In genomic region chr2:191516260-191516659, GRCh38 we compare ENCODE assay signal across 24 cellular contexts.
DNase-seq lines count a peak whose midpoint lies in the region; ATAC-seq, FAIRE-seq and TF ChIP-seq lines count a peak whose summit lies in the region.
"Had no signal": no experiment of that assay in that cellular context is flagged by ENCODE, and none has a peak within 500 bp of the region (broad histone marks: within the 10 kb centered on the region; RNA-seq: fewer than 3 reads in every experiment).

No MANE protein-coding gene starts in this region.

- no peak overlapping the region for H2BK15ac ChIP-seq in IMR-90 (ENCODE audit: low read depth, low read length)

- TF ChIP-seq CTCF in IMR-90 (conservative IDR thresholded peaks at IDR 0.05; ENCODE audit: low read depth, low read length): no peak
- no peak for TF ChIP-seq CTCF in breast epithelium (IDR thresholded peaks at IDR 0.05)

- H3K27me3 ChIP-seq in IMR-90 (ENCODE audit: control insufficient read depth, insufficient read depth, low read length) (no peaks in the 10 kb centered on the region; the same call in 1 of the 2 replicates), adipocyte (replicated peaks; ENCODE audit: control insufficient read depth, insufficient read depth, low read length) (no peaks in the 10 kb centered on the region), small intestine (ENCODE audit: control insufficient read depth in 2 of 2, insufficient read depth in 2 of 2, low read length in 2 of 2) (no peaks in the 10 kb centered on the region), breast epithelium (no peaks in the 10 kb centered on the region)
- H3K27me3 ChIP-seq: MG63 had no signal

- H3K18ac ChIP-seq in IMR-90 (ENCODE audit: low read depth, low read length): no peak overlapping the region; the same call in 1 of the 2 replicates

- H4K8ac ChIP-seq in IMR-90 (ENCODE audit: low read depth in 2 of 2, low read length in 2 of 2): no peak overlapping the region

- H3K56ac ChIP-seq in IMR-90 (ENCODE audit: extremely low read depth, insufficient read depth, low read length): no peak overlapping the region

- H3K9ac ChIP-seq in IMR-90 (ENCODE audit: low read depth, low read length) (no peak overlapping the region), adipocyte (ENCODE audit: low read length) (no peak overlapping the region)

- no peak overlapping the region for H2BK5ac ChIP-seq in IMR-90 (ENCODE audit: low read depth, low read length, poor library complexity, severe bottlenecking)

- intact Hi-C loops in IMR-90 (cut with micrococcal nuclease): no loop called here
- intact Hi-C loops in breast epithelium (cut with DNase I; ENCODE audit: low total_unique reads): loop anchor here (10.0 kb wide), 1 partner anchor 341 kb away; no protein-coding TSS in a partner anchor

- FAIRE-seq in small intestine (lab: Jason Lieb, UNC): no peak
- FAIRE-seq: GM12892, H54 had no signal

- H4K5ac ChIP-seq in IMR-90 (ENCODE audit: low read depth, low read length): no peak overlapping the region

- BruUV-seq in IMR-90 (replicated peaks; lab: Mats Ljungman, UMichigan): no TSS peak

- POLR2A ChIA-PET in IMR-90 (lab: Charles Lee; ENCODE audit: unreplicated experiment): no interaction called here

- H2AFZ ChIP-seq in IMR-90 (replicated peaks; ENCODE audit: low read length, poor library complexity): no peak overlapping the region
- H2AFZ ChIP-seq: PC-9 had no signal

- H4K20me1 ChIP-seq in IMR-90 (ENCODE audit: insufficient read depth, low read length): no peaks in the 10 kb centered on the region

- no peak overlapping the region for H3K4ac ChIP-seq in IMR-90 (ENCODE audit: low read depth, low read length)

- DNase-seq in IMR-90: no peak
- no peak for DNase-seq in adipocyte (ENCODE audit: low read depth)
- DNase-seq in left lobe of liver (ENCODE audit: low spot score): no peak
- DNase-seq in small intestine: peak; percentile 24
- no peak for DNase-seq in stimulated activated CD4-positive, alpha-beta T cell treated with anti-CD3 and anti-CD28 coated beads, Interleukin-4, amount 100 ng/mL, for 24 hours
- DNase-seq in breast epithelium (ENCODE audit: low spot score in 2 of 2): no peak
- DNase-seq in cortex of kidney (lab: John Stamatoyannopoulos, UW): no peak
- DNase-seq: Calu3, DMS153, DND-41, KBM-7, MG63, NCI-H1105 treated with DMSO at 0.1 percent for 48 hours, NCI-H146, NCI-H2029, NCI-H446, NCI-H524 treated with DMSO at 0.1 percent for 48 hours, NCI-H774, PC-9, RPMI8226, SHP77, SW 1271 had no signal

- dilution Hi-C loops in IMR-90 (cut with HindIII; ENCODE audit: low sequenced_read_pairs, unreplicated experiment): no loop called here

- H4K91ac ChIP-seq in IMR-90 (ENCODE audit: insufficient read depth, low read depth, low read length): no peak overlapping the region

- H3K23ac ChIP-seq in IMR-90 (ENCODE audit: low read depth, low read length): no peak overlapping the region

- H3K36me3 ChIP-seq in IMR-90 (ENCODE audit: control insufficient read depth, insufficient read depth, low read length): no peaks in the 10 kb centered on the region
- no peaks in the 10 kb centered on the region for H3K36me3 ChIP-seq in adipocyte (ENCODE audit: control insufficient read depth, insufficient read depth, low read length, severe bottlenecking)
- H3K36me3 ChIP-seq in small intestine (ENCODE audit: control insufficient read depth in 2 of 2, insufficient read depth in 2 of 2, low read length in 2 of 2): no peaks in the 10 kb centered on the region
- no peaks in the 10 kb centered on the region for H3K36me3 ChIP-seq in breast epithelium
- H3K36me3 ChIP-seq: MG63 had no signal

- H2BK20ac ChIP-seq in IMR-90 (ENCODE audit: low read depth, low read length): no peak overlapping the region

- H2AK9ac ChIP-seq in IMR-90 (replicated peaks; ENCODE audit: low read depth, low read length, poor library complexity): no peak overlapping the region

- no peaks in the 10 kb centered on the region for H3K9me1 ChIP-seq in IMR-90 (ENCODE audit: insufficient read depth, low read length)

- TF ChIP-seq RAD21 in IMR-90 (IDR thresholded peaks at IDR 0.05; ENCODE audit: low read length): no peak

- WGBS in IMR-90 (ENCODE audit: extremely low coverage in 2 of 2, insufficient read length in 1 of 2), 2 experiments: no CpG with 5 or more reads among the region's 4 CpGs
- WGBS in small intestine, 3 donors: 33 to 64% (median 48%) methylated on average over 4 of the region's 4 CpGs

- 0 out of 2 replicates have a peak, but pooled peaks have one; percentile 28 for ATAC-seq in IMR-90 (ENCODE audit: low read depth)
- ATAC-seq in left lobe of liver: peak; percentile 23

- CTCF ChIA-PET in IMR-90 (lab: Yijun Ruan, JAX): no interaction called here

- H3K79me1 ChIP-seq in IMR-90 (ENCODE audit: low read depth in 1 of 2, low read length in 2 of 2): no peaks in the 10 kb centered on the region

- H3K9me3 ChIP-seq in IMR-90 (ENCODE audit: control insufficient read depth, insufficient read depth, low read length): no peaks in the 10 kb centered on the region
- no peaks in the 10 kb centered on the region for H3K9me3 ChIP-seq in adipocyte (ENCODE audit: control insufficient read depth, low read length)
- no peaks in the 10 kb centered on the region for H3K9me3 ChIP-seq in small intestine (ENCODE audit: control insufficient read depth, low read depth)
- H3K9me3 ChIP-seq in breast epithelium: no peaks in the 10 kb centered on the region
- H3K9me3 ChIP-seq: MG63 had no signal

- no peak overlapping the region for H2BK120ac ChIP-seq in IMR-90 (ENCODE audit: low read depth, low read length)

- in situ Hi-C loops in IMR-90 (cut with MboI; ENCODE audit: low sequenced_read_pairs): no loop called here

- no peak overlapping the region for H3K14ac ChIP-seq in IMR-90 (replicated peaks; ENCODE audit: low read depth, low read length)

- H3K27ac ChIP-seq in IMR-90 (ENCODE audit: insufficient read depth, low read length): no peak overlapping the region
- no peak overlapping the region for H3K27ac ChIP-seq in small intestine (ENCODE audit: low read depth in 1 of 2, low read length in 1 of 2)
- H3K27ac ChIP-seq in breast epithelium: no peak overlapping the region
- H3K27ac ChIP-seq: PC-9 had no signal

- peaks cover 6% of the 10 kb centered on the region for H3K4me1 ChIP-seq in IMR-90 (ENCODE audit: control insufficient read depth, insufficient read depth, low read length)
- peaks cover 9% of the 10 kb centered on the region for H3K4me1 ChIP-seq in adipocyte (ENCODE audit: control insufficient read depth, insufficient read depth, low read length)
- H3K4me1 ChIP-seq in small intestine (ENCODE audit: control insufficient read depth in 2 of 2, insufficient read depth in 1 of 2, low read depth in 1 of 2, low read length in 1 of 2): peaks cover 0 to 2% of the 10 kb centered on the region in 2 donors
- H3K4me1 ChIP-seq in breast epithelium: no peaks in the 10 kb centered on the region

- no peak overlapping the region for H3K4me3 ChIP-seq in IMR-90 (ENCODE audit: insufficient read depth, low read depth, low read length)
- H3K4me3 ChIP-seq in adipocyte (ENCODE audit: low read length): peak overlapping the region; percentile 38
- no peak overlapping the region for H3K4me3 ChIP-seq in small intestine (ENCODE audit: low read depth in 1 of 2, low read length in 2 of 2)
- no peak overlapping the region for H3K4me3 ChIP-seq in breast epithelium
- H3K4me3 ChIP-seq: MG63, PC-9 had no signal

- H3K4me2 ChIP-seq in IMR-90 (ENCODE audit: low read depth, low read length): no peak overlapping the region
- H3K4me2 ChIP-seq: PC-9 had no signal

- no peak for TF ChIP-seq POLR2A in IMR-90 (IDR thresholded peaks at IDR 0.05; ENCODE audit: low read depth, low read length)
- TF ChIP-seq POLR2A in breast epithelium (IDR thresholded peaks at IDR 0.05): no peak

- no peak overlapping the region for H2AK5ac ChIP-seq in IMR-90 (ENCODE audit: low read depth, low read length)

TF ChIP-seq in IMR-90, 13 proteins besides CTCF, POLR2A, EP300 and RAD21:
- no peak for TF ChIP-seq NFE2L2 (IDR thresholded peaks at IDR 0.05; ENCODE audit: low read depth, low read length)
- TF ChIP-seq ELK1 (IDR thresholded peaks at IDR 0.05; ENCODE audit: borderline replicate concordance, low read depth, low read length): no peak
- TF ChIP-seq CEBPB (IDR thresholded peaks at IDR 0.05; ENCODE audit: low read depth, low read length): no peak
- TF ChIP-seq MAZ (IDR thresholded peaks at IDR 0.05; ENCODE audit: borderline replicate concordance, low read depth, low read length): no peak
- no peak for TF ChIP-seq USF2 (IDR thresholded peaks at IDR 0.05; ENCODE audit: low read depth, low read length)
- TF ChIP-seq RFX5 (IDR thresholded peaks at IDR 0.05; ENCODE audit: low read depth, low read length): no peak
- no peak for TF ChIP-seq MAFK (IDR thresholded peaks at IDR 0.05; ENCODE audit: low read depth, low read length)
- TF ChIP-seq RCOR1 (IDR thresholded peaks at IDR 0.05; ENCODE audit: insufficient replicate concordance, low read length): no peak
- no peak for TF ChIP-seq MXI1 (IDR thresholded peaks at IDR 0.05; ENCODE audit: borderline replicate concordance, low read depth, low read length)
- TF ChIP-seq SMC3 (IDR thresholded peaks at IDR 0.05; ENCODE audit: low read depth, low read length): no peak
- no peak for TF ChIP-seq FOS (IDR thresholded peaks at IDR 0.05; ENCODE audit: low read depth, low read length)
- TF ChIP-seq CHD1 (IDR thresholded peaks at IDR 0.05; ENCODE audit: low read depth, low read length): no peak
- no peak for TF ChIP-seq BHLHE40 (IDR thresholded peaks at IDR 0.05; ENCODE audit: low read depth, low read length)
